Comparison of ENCODE assay signal across 8 cellular contexts in the genomic region with DNA sequence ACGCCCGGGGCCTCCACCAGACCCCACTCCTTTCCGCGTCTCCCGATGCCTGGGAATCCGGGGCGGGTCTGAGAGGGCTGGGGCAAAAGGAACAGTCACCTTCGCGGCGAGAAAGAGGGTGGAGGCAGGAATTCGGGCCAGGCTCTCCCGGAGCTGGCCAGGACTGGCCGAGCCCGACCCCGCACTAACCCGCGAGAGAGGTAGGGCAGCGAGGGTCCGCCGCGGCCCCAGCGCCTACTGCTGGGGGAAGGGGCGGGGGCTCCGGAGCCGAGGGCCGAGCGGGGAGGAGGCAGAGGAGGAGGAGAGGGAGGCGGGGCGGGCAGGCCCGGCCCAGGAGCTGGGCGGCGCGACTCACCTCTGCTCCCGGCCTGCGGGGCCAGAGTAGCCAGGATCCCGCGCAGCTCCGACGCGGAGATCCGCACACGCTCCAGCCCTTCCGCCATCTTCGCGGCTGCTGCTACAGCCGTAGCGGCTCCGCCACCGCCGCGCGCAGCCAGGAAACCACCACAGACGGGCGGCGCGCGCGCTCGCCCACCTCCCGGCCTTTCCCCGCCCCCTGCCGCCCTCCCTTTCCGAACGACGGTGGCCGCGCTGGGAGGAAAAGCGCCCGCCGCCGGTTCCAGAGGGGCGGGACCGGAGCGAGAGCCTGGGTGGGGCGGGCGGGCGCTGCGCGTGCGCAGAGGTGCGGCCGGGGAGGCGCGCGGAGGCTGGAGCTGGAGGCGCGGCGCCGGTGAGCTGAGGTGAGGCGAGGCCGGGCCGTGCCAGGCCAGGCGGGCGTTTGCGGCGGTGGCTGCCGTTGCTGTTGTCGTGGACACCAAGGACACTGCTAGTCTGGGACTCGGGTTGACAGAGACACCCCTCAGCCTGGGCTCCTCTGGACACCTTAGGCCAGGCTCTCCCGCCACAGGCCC. TPM values are rescaled to one million over a fixed set of nuclear protein-coding genes. Genes with fewer than 3 reads are reported as not detected.
DNase-seq lines count a peak whose midpoint lies in the region; ATAC-seq and TF ChIP-seq lines count a peak whose summit lies in the region.

SMG6 (minus strand) TSS at position 508 of the 911 bp plus-strand sequence; CDS start at position 443, 65 bp downstream.
SRR (plus strand) TSS at position 673 of the 911 bp plus-strand sequence. CDS start 11,611 bp downstream, outside the sequence.

- POLR2A ChIA-PET in RWPE1 (lab: Yijun Ruan, JAX; ENCODE audit: low non-redundant PET) = interaction anchor here (0.5 to 1.4 kb wide), 4 partner anchors 19 to 112 kb away, joined by 3 to 10 read pairs (median 3); partner anchors contain the start of gene TSR1

- ATAC-seq in GM21723 (IDR thresholded peaks at IDR 0.05; ENCODE audit: unreplicated experiment) = peak; percentile 76
- ATAC-seq in natural killer cell = peak; percentile 89 to 98 (median 93)

- peaks cover 8% of the 10 kb centered on the region for H3K36me3 Mint-ChIP-seq in natural killer cell

- in situ Hi-C loops in KBM-7 (cut with MboI; ENCODE audit: low pct_unique_long_range_greater_than_20kb, low sequenced_read_pairs) = no loop called here

- peak within 1 kb of the TSS; percentile 64 to 82 for H3K27ac Mint-ChIP-seq in natural killer cell

- intact Hi-C loops in natural killer cell (cut with micrococcal nuclease) = loop anchor here (2.0 kb wide), 1 partner anchor 37 kb away; no protein-coding TSS in a partner anchor

- H3K27me3 Mint-ChIP-seq in natural killer cell (ENCODE audit: low read depth in 2 of 2) = no peaks in the 10 kb centered on the region

- TF ChIP-seq CTCF in RWPE1 (conservative IDR thresholded peaks at IDR 0.05; ENCODE audit: low read depth) (no peak), natural killer cell (IDR thresholded peaks at IDR 0.05) (no peak)

- CTCF ChIA-PET in RWPE1 (lab: Yijun Ruan, JAX) = interaction anchor here (0.5 kb wide), 1 partner anchor 21 kb away, joined by 4 read pairs; no protein-coding TSS in a partner anchor

- DNase-seq in Daoy (ENCODE audit: low read depth) = peak; percentile 95
- peak; percentile 82 for DNase-seq in KBM-7
- peak; percentile 99 for DNase-seq in RWPE1 (ENCODE audit: low spot score)
- DNase-seq in activated T-helper 9 cell treated with anti-CD3 and anti-CD28 coated beads, Interleukin-2, amount 50 U/mL, for 16 hours (ENCODE audit: low read depth) = peak; percentile 94
- peak; percentile 72 for DNase-seq in fibroblast of peridontal ligament (ENCODE audit: extremely low read depth)
- peak; percentile 87 for DNase-seq in natural killer cell
- peak; percentile 94 for DNase-seq in stimulated activated naive CD4-positive, alpha-beta T cell treated with Interleukin-2 at 50 U/mL for 16 hours (lab: John Stamatoyannopoulos, UW)

- peaks cover 34 to 46% of the 10 kb centered on the region in 2 donors for H3K4me1 Mint-ChIP-seq in natural killer cell

- H3K9me3 Mint-ChIP-seq in natural killer cell = no peaks in the 10 kb centered on the region

- peak within 1 kb of the TSS; percentile 87 for H3K4me3 Mint-ChIP-seq in natural killer cell

- H3K27ac ChIP-seq in RWPE1 = peak within 1 kb of the TSS; percentile 92

RNA-seq across cellular contexts. Expression of gene SMG6, which starts in this region (rescaled TPM):
- 22.8 and 23.8 TPM in 2 replicates for total RNA-seq in Daoy (2014; rRNA removed; shearing (Covaris generic))
- 10 to 100 TPM; 41.6 to 49.4 (median 48.2) TPM for total RNA-seq in natural killer cell

RNA-seq across cellular contexts. Expression of gene SRR, which starts in this region (rescaled TPM):
- 21.4 and 39.2 TPM in 2 replicates for total RNA-seq in Daoy (2014; rRNA removed; shearing (Covaris generic))
- 10 to 100 TPM in 1 of 3 donors, 1 to 10 TPM in 2; 6.4 to 11.1 (median 7.9) TPM for total RNA-seq in natural killer cell

Comparison
In these comparisons a context has a peak if more than half of its experiments do, and no peak if none do; other contexts are left out.
1. Peak in every context shown above with its lines: DNase-seq, ATAC-seq and H3K27ac ChIP-seq.